In the genomic region with DNA sequence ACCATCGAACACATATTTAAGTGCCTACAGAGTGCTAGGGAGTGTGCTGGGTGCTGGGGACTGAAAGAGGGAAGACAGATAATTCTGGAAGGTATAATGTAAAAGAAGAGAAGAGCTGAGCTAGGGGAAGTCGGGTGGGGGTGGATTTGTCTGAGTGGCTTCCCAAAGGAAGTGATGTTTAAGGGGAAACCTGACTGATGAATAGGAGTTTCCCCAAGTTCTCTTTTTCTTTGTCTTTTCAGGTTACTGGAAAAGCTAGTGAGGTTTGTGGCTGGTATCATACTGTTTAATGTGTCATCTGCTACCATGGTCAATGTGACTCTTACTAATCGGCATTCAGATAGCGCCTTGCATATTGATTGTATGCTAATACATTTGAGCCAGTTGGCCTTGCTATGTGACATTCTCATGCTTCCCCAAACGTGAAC, we compare ENCODE assay signal across 8 cellular contexts.
DNase-seq lines count a peak whose midpoint lies in the region; ATAC-seq and TF ChIP-seq lines count a peak whose summit lies in the region.

No MANE protein-coding gene starts in this region.

- TF ChIP-seq CTCF in brain (conservative IDR thresholded peaks at IDR 0.05) = no peak

- peak overlapping the region in 3 of 5 experiments; percentile 22 to 81 (median 74) for H3K27ac Mint-ChIP-seq in brain

- peak; percentile 20 for DNase-seq in stimulated activated CD4-positive, alpha-beta T cell treated with anti-CD3 and anti-CD28 coated beads, Interleukin-4, amount 100 ng/mL, for 1 hour
- no peak for DNase-seq in stimulated activated CD4-positive, alpha-beta T cell treated with anti-CD3 and anti-CD28 coated beads, Interleukin-12 subunit alpha, Interleukin-12 subunit beta, amount 100 ng/mL, for 4 hours
- DNase-seq in 8988T (no peak), dedifferentiated amniotic fluid mesenchymal stem cell (ENCODE audit: extremely low spot score) (no peak), RKO (ENCODE audit: low spot score) (no peak)
- DNase-seq in activated CD8-positive, alpha-beta memory T cell treated with anti-CD3 and anti-CD28 coated beads, Interleukin-2, amount 50 U/mL, for 48 hours = no peak

- peaks cover 15% of the 10 kb centered on the region for H3K27me3 Mint-ChIP-seq in brain

- H3K36me3 Mint-ChIP-seq in brain = no peaks in the 10 kb centered on the region

- H3K4me3 Mint-ChIP-seq in brain = no peak overlapping the region

- ATAC-seq in HG03097 (IDR thresholded peaks at IDR 0.05; ENCODE audit: low FRiP score, unreplicated experiment) = peak; percentile 60

- H3K4me1 Mint-ChIP-seq in brain = peaks cover 38% of the 10 kb centered on the region

- no peaks in the 10 kb centered on the region for H3K9me3 Mint-ChIP-seq in brain
